In genomic region chr16:85668676-85669424, GRCh38 we compare ENCODE assay signal across 15 cellular contexts. TPM values are rescaled to one million over a fixed set of nuclear protein-coding genes. Genes with fewer than 3 reads are reported as not detected.
DNase-seq lines count a peak whose midpoint lies in the region; ATAC-seq, FAIRE-seq and TF ChIP-seq lines count a peak whose summit lies in the region.
"Had no signal": no experiment of that assay in that cellular context is flagged by ENCODE, and none has a peak within 500 bp of the region (broad histone marks: within the 10 kb centered on the region; RNA-seq: fewer than 3 reads in every experiment).

No MANE protein-coding gene starts in this region.

- RAD21 ChIA-PET in GM12878 (lab: Charles Lee; ENCODE audit: unreplicated experiment), result no interaction called here

- peaks cover 48 to 49% of the 10 kb centered on the region in 2 experiments for H3K36me3 ChIP-seq in GM12878 (ENCODE audit: control insufficient read depth in 2 of 2, insufficient read depth in 2 of 2, low read length in 1 of 2)
- peaks cover 87% of the 10 kb centered on the region for H3K36me3 ChIP-seq in osteoblast (ENCODE audit: insufficient read depth, low read length)
- peaks cover 0 to 16% of the 10 kb centered on the region in 2 donors for H3K36me3 ChIP-seq in aorta (ENCODE audit: control insufficient read depth in 1 of 2, insufficient read depth in 2 of 2, low read length in 1 of 2)
- H3K36me3 ChIP-seq in tibial artery, result peaks cover 72 to 91% (median 88%) of the 10 kb centered on the region in 3 donors

- H3K9me3 Mint-ChIP-seq in activated naive CD8-positive, alpha-beta T cell treated with anti-CD3 and anti-CD28 coated beads, Interleukin-2, amount 50 U/mL, for 24 hours, result no peaks in the 10 kb centered on the region
- no peaks in the 10 kb centered on the region for H3K9me3 Mint-ChIP-seq in activated naive CD8-positive, alpha-beta T cell treated with anti-CD3 and anti-CD28 coated beads for 36 hours

- no peaks in the 10 kb centered on the region for H3K27me3 ChIP-seq in GM12878 (replicated peaks in 1 of 2; ENCODE audit: control insufficient read depth in 2 of 2, insufficient read depth in 2 of 2, low read length in 1 of 2)
- H3K27me3 ChIP-seq in osteoblast (ENCODE audit: insufficient read depth, low read length), result no peaks in the 10 kb centered on the region
- H3K27me3 ChIP-seq in aorta (ENCODE audit: control insufficient read depth in 1 of 2, insufficient read depth in 2 of 2, low read length in 1 of 2), result no peaks in the 10 kb centered on the region
- H3K27me3 ChIP-seq in tibial artery, result no peaks in the 10 kb centered on the region
- H3K27me3 ChIP-seq: BLaER1 had no signal

- CTCF ChIA-PET in GM12878 (lab: Yijun Ruan, JAX), result interaction anchor here (0.9 kb wide), 1 partner anchor 9 kb away, joined by 3 read pairs; no protein-coding TSS in a partner anchor

- WGBS in GM12878 (ENCODE audit: insufficient coverage, insufficient replicate concordance, low lambda C conversion rate, missing lambda C conversion rate), result 98% methylated on average over 10 of the region's 10 CpGs
- WGBS in aorta, 2 donors, result 95 to 97% methylated on average over 10 of the region's 10 CpGs

- no peaks in the 10 kb centered on the region for H3K79me2 ChIP-seq in GM12878 (ENCODE audit: control insufficient read depth, insufficient read depth, low read length)
- H3K79me2 ChIP-seq in osteoblast (ENCODE audit: insufficient read depth, low read length), result peaks cover 3% of the 10 kb centered on the region

- H2AFZ ChIP-seq in GM12878 (ENCODE audit: control insufficient read depth, low read depth, low read length), result no peak overlapping the region
- no peak overlapping the region for H2AFZ ChIP-seq in osteoblast (ENCODE audit: low read length)
- H2AFZ ChIP-seq: GM23248 had no signal

- peak overlapping the region; percentile 28 for H3K27ac Mint-ChIP-seq in activated naive CD8-positive, alpha-beta T cell treated with anti-CD3 and anti-CD28 coated beads, Interleukin-2, amount 50 U/mL, for 24 hours
- H3K27ac Mint-ChIP-seq in activated naive CD8-positive, alpha-beta T cell treated with anti-CD3 and anti-CD28 coated beads for 36 hours, result no peak overlapping the region

- no peaks in the 10 kb centered on the region for H3K27me3 Mint-ChIP-seq in activated naive CD8-positive, alpha-beta T cell treated with anti-CD3 and anti-CD28 coated beads, Interleukin-2, amount 50 U/mL, for 24 hours
- H3K27me3 Mint-ChIP-seq in activated naive CD8-positive, alpha-beta T cell treated with anti-CD3 and anti-CD28 coated beads for 36 hours, result no peaks in the 10 kb centered on the region

- H3K4me3 Mint-ChIP-seq in activated naive CD8-positive, alpha-beta T cell treated with anti-CD3 and anti-CD28 coated beads, Interleukin-2, amount 50 U/mL, for 24 hours, result no peak overlapping the region
- no peak overlapping the region for H3K4me3 Mint-ChIP-seq in activated naive CD8-positive, alpha-beta T cell treated with anti-CD3 and anti-CD28 coated beads for 36 hours

- H3K36me3 Mint-ChIP-seq in activated naive CD8-positive, alpha-beta T cell treated with anti-CD3 and anti-CD28 coated beads, Interleukin-2, amount 50 U/mL, for 24 hours (ENCODE audit: low read depth), result peaks cover 40% of the 10 kb centered on the region
- H3K36me3 Mint-ChIP-seq in activated naive CD8-positive, alpha-beta T cell treated with anti-CD3 and anti-CD28 coated beads for 36 hours, result peaks cover 12% of the 10 kb centered on the region

- in situ Hi-C loops in GM12878 (cut with MboI), result no loop called here

- BruUV-seq in GM12878 (replicated peaks; lab: Mats Ljungman, UMichigan), result no TSS peak

- H3K9me3 ChIP-seq in GM12878 (replicated peaks; ENCODE audit: control insufficient read depth, insufficient read depth, low read length) (no peaks in the 10 kb centered on the region), osteoblast (ENCODE audit: low read depth, low read length) (no peaks in the 10 kb centered on the region), aorta (ENCODE audit: control insufficient read depth, low read length) (no peaks in the 10 kb centered on the region), tibial artery (no peaks in the 10 kb centered on the region)
- H3K9me3 ChIP-seq: BLaER1 had no signal

- no peak for TF ChIP-seq EP300 in GM12878 (IDR thresholded peaks at IDR 0.05; ENCODE audit: borderline replicate concordance in 1 of 2, control insufficient read depth in 1 of 2, low read depth in 2 of 2, low read length in 2 of 2)

- intact Hi-C loops in GM12878 (cut with micrococcal nuclease; ENCODE audit: unreplicated experiment), result no loop called here
- intact Hi-C loops in aorta (cut with DNase I), result no loop called here
- intact Hi-C loops in tibial artery (cut with DNase I; ENCODE audit: low total_unique reads), result no loop called here

- SMC1A ChIA-PET in GM12878 (lab: Charles Lee; ENCODE audit: uncharacterized antibody, unreplicated experiment), result no interaction called here

- DNase-seq in activated naive CD8-positive, alpha-beta T cell treated with anti-CD3 and anti-CD28 coated beads, Interleukin-2, amount 50 U/mL, for 24 hours, result no peak
- DNase-seq in activated naive CD8-positive, alpha-beta T cell treated with anti-CD3 and anti-CD28 coated beads for 36 hours, result no peak
- DNase-seq in GM12878 (ENCODE audit: low read depth, low spot score) (no peak), osteoblast (ENCODE audit: insufficient read length, low spot score, missing footprints) (peak; percentile 58), aorta (peak; percentile 26 to 53), tibial artery (no peak)
- DNase-seq in activated naive CD4-positive, alpha-beta T cell treated with Interleukin-2 at 50 U/mL for 16 hours, result no peak
- DNase-seq: AML-193, DMS53, GM23248, KBM-7 had no signal

- POLR2A ChIA-PET in GM12878 (lab: Charles Lee), result no interaction called here

- H4K20me1 ChIP-seq in GM12878 (ENCODE audit: control insufficient read depth, insufficient read depth), result no peaks in the 10 kb centered on the region
- H4K20me1 ChIP-seq in osteoblast (ENCODE audit: insufficient read depth, low read length), result peaks cover 35% of the 10 kb centered on the region

- H3K4me2 ChIP-seq in GM12878 (ENCODE audit: control insufficient read depth, insufficient read depth) (no peak overlapping the region), osteoblast (ENCODE audit: insufficient read depth, low read length) (no peak overlapping the region)
- H3K4me2 ChIP-seq: BLaER1 had no signal

- no peaks in the 10 kb centered on the region for H3K4me1 ChIP-seq in GM12878 (ENCODE audit: control insufficient read depth, insufficient read depth, low read length)
- peaks cover 5% of the 10 kb centered on the region for H3K4me1 ChIP-seq in osteoblast (ENCODE audit: insufficient read depth, low read length)
- H3K4me1 ChIP-seq in aorta (ENCODE audit: control insufficient read depth in 1 of 2, insufficient read depth in 2 of 2, low read length in 2 of 2), result no peaks in the 10 kb centered on the region
- H3K4me1 ChIP-seq in tibial artery, result peaks cover 0 to 8% (median 5%) of the 10 kb centered on the region in 4 donors
- H3K4me1 ChIP-seq: BLaER1 had no signal

- TF ChIP-seq CTCF in GM12878 (IDR thresholded peaks at IDR 0.05 in 2 of 3, conservative IDR thresholded peaks at IDR 0.05 in 1 of 3; ENCODE audit: control insufficient read depth in 2 of 3, extremely low read depth in 1 of 3, insufficient read depth in 1 of 3, low read depth in 3 of 3, low read length in 3 of 3) (no peak), osteoblast (IDR thresholded peaks at IDR 0.05; ENCODE audit: extremely low read depth, low read depth, low read length) (no peak), tibial artery (IDR thresholded peaks at IDR 0.05) (no peak)

- TF ChIP-seq POLR2A in GM12878 (IDR thresholded peaks at IDR 0.05; ENCODE audit: low read depth, low read length), result 0 out of 2 replicates have a peak, but pooled peaks have one; percentile 14

- no peaks in the 10 kb centered on the region for H3K4me1 Mint-ChIP-seq in activated naive CD8-positive, alpha-beta T cell treated with anti-CD3 and anti-CD28 coated beads, Interleukin-2, amount 50 U/mL, for 24 hours
- H3K4me1 Mint-ChIP-seq in activated naive CD8-positive, alpha-beta T cell treated with anti-CD3 and anti-CD28 coated beads for 36 hours, result peaks cover 1% of the 10 kb centered on the region

- H3K4me3 ChIP-seq in GM12878, result no peak overlapping the region
- no peak overlapping the region for H3K4me3 ChIP-seq in osteoblast (ENCODE audit: insufficient read depth, low read length)
- H3K4me3 ChIP-seq in aorta (ENCODE audit: low read length in 2 of 2), result no peak overlapping the region
- H3K4me3 ChIP-seq in tibial artery, result no peak overlapping the region
- H3K4me3 ChIP-seq: BLaER1, GM23248 had no signal

- no peak for FAIRE-seq in GM12878 (lab: Jason Lieb, UNC)
- FAIRE-seq: GM18507 had no signal

- no peak for TF ChIP-seq RAD21 in GM12878 (IDR thresholded peaks at IDR 0.05; ENCODE audit: insufficient read depth, low read depth, low read length)

- peak; percentile 20 for ATAC-seq in activated naive CD8-positive, alpha-beta T cell treated with anti-CD3 and anti-CD28 coated beads, Interleukin-2, amount 50 U/mL, for 24 hours
- ATAC-seq in GM12878, result no peak
- ATAC-seq in aorta (ENCODE audit: low FRiP score), result no peak
- no peak for ATAC-seq in HG03039 (IDR thresholded peaks at IDR 0.05; ENCODE audit: unreplicated experiment)

- H3K27ac ChIP-seq in GM12878 (ENCODE audit: control insufficient read depth, insufficient read depth), result no peak overlapping the region
- no peak overlapping the region for H3K27ac ChIP-seq in osteoblast (ENCODE audit: low read depth, low read length)
- H3K27ac ChIP-seq in aorta (ENCODE audit: low read depth in 1 of 2, low read length in 2 of 2), result no peak overlapping the region
- H3K27ac ChIP-seq in tibial artery, result no peak overlapping the region
- H3K27ac ChIP-seq: 22Rv1, BLaER1, GM23248 had no signal

- no peak overlapping the region for H3K9ac ChIP-seq in GM12878 (ENCODE audit: control insufficient read depth, insufficient read depth, low read length)
- H3K9ac ChIP-seq: BLaER1, GM23248 had no signal

RNA-seq across cellular contexts. Expression of gene GINS2, which starts 19.9 kb away (rescaled TPM):
- total RNA-seq in activated naive CD8-positive, alpha-beta T cell treated with anti-CD3 and anti-CD28 coated beads for 36 hours, result 10 to 100 TPM; 71.5 to 74.1 TPM
- 18.0 and 20.1 TPM in 2 replicates for total RNA-seq in GM12878 (2013; cell fraction: nucleolus; rRNA removed)
- total RNA-seq in GM12878 (2014; rRNA removed) (42.7 and 46.4 TPM in 2 replicates), GM12878 (2014; rRNA removed; fragmentation: Illumina TruSeq; extraction: Trizol) (43.5 and 45.4 TPM in 2 replicates), GM12878 (2021) (61.2 and 67.9 TPM in 2 replicates), osteoblast (1.2 and 1.8 TPM in 2 replicates), aorta (under 1 TPM; 0.60 to 0.71 TPM)
- 15.7 TPM for polyA plus RNA-seq in GM12878 (2011; ENCODE audit: low read depth)
- polyA plus RNA-seq in GM12878 (2011; rRNA removed) (52.8 and 68.5 TPM in 2 replicates), GM12878 (2014; fragmentation: Illumina TruSeq; extraction: Trizol) (48.8 and 55.5 TPM in 2 replicates), GM12878 (2014; fragmentation: Nextera tagmentation; extraction: Ambion mirVana) (10 to 100 TPM; 69.4 to 90.8 TPM), GM12878 (2014; rRNA removed) (41.4 and 45.2 TPM in 2 replicates), GM12878 (2016; fragmentation: Nextera tagmentation; extraction: Ambion mirVana) (10 to 100 TPM; 74.0 to 74.9 TPM), aorta (under 1 TPM; 0.23 to 0.75 TPM)
- 47.5 and 48.9 TPM in 2 replicates for polyA plus RNA-seq in GM12878 (2011; cell fraction: cytosol; rRNA removed)
- 25.6 and 26.6 TPM in 2 replicates for polyA plus RNA-seq in GM12878 (2011; cell fraction: nucleus; rRNA removed)
- polyA plus RNA-seq in GM12878 (2012), result 17.7 and 21.8 TPM in 2 replicates
- polyA minus RNA-seq in GM12878 (2011; rRNA and poly(A)+ RNA removed), result 22.9 and 26.8 TPM in 2 replicates
- polyA minus RNA-seq in GM12878 (2011; cell fraction: cytosol; rRNA and poly(A)+ RNA removed), result 10.2 and 13.0 TPM in 2 replicates
- 9.3 and 10.8 TPM in 2 replicates for polyA minus RNA-seq in GM12878 (2011; cell fraction: nucleus; rRNA and poly(A)+ RNA removed)

RNA-seq across cellular contexts. Expression of gene GSE1, which starts 55.7 kb away (rescaled TPM):
- total RNA-seq in activated naive CD8-positive, alpha-beta T cell treated with anti-CD3 and anti-CD28 coated beads for 36 hours, result 10 to 100 TPM; 25.1 to 27.6 TPM
- total RNA-seq in GM12878 (2013; cell fraction: nucleolus; rRNA removed), result 259 and 283 TPM in 2 replicates
- total RNA-seq in GM12878 (2014; rRNA removed) (19.1 and 19.2 TPM in 2 replicates), GM12878 (2014; rRNA removed; fragmentation: Illumina TruSeq; extraction: Trizol) (11.9 and 12.3 TPM in 2 replicates), GM12878 (2021) (49.8 and 58.7 TPM in 2 replicates), osteoblast (49.6 and 55.7 TPM in 2 replicates), aorta (100 to 1,000 TPM in 1 of 2 donors, 10 to 100 TPM in 1; 59.7 to 111 TPM)
- polyA plus RNA-seq in GM12878 (2011; ENCODE audit: low read depth), result 11.7 TPM
- polyA plus RNA-seq in GM12878 (2011; rRNA removed) (16.1 and 19.8 TPM in 2 replicates), GM12878 (2014; fragmentation: Illumina TruSeq; extraction: Trizol) (27.1 and 31.1 TPM in 2 replicates), GM12878 (2014; fragmentation: Nextera tagmentation; extraction: Ambion mirVana) (1 to 10 TPM; 4.6 to 5.1 TPM), GM12878 (2014; rRNA removed) (26.8 and 28.1 TPM in 2 replicates), GM12878 (2016; fragmentation: Nextera tagmentation; extraction: Ambion mirVana) (10 to 100 TPM; 14.6 to 17.3 TPM), aorta (10 to 100 TPM in 1 of 2 donors, 1 to 10 TPM in 1; 3.9 to 11.7 TPM)
- 15.1 and 20.5 TPM in 2 replicates for polyA plus RNA-seq in GM12878 (2011; cell fraction: cytosol; rRNA removed)
- polyA plus RNA-seq in GM12878 (2011; cell fraction: nucleus; rRNA removed), result 112 and 143 TPM in 2 replicates
- polyA plus RNA-seq in GM12878 (2012), result 23.5 and 23.9 TPM in 2 replicates
- polyA minus RNA-seq in GM12878 (2011; rRNA and poly(A)+ RNA removed), result 22.6 and 35.7 TPM in 2 replicates
- 19.0 and 21.0 TPM in 2 replicates for polyA minus RNA-seq in GM12878 (2011; cell fraction: cytosol; rRNA and poly(A)+ RNA removed)
- polyA minus RNA-seq in GM12878 (2011; cell fraction: nucleus; rRNA and poly(A)+ RNA removed), result 33.7 and 54.0 TPM in 2 replicates

Comparison
In these comparisons a context has a peak if more than half of its experiments do, and no peak if none do; other contexts are left out.
1. DNase-seq: peak in osteoblast (single experiment) and aorta (2 of 2); none in activated naive CD8-positive, alpha-beta T cell treated with anti-CD3 and anti-CD28 coated beads, Interleukin-2, amount 50 U/mL, for 24 hours (single experiment), activated naive CD8-positive, alpha-beta T cell treated with anti-CD3 and anti-CD28 coated beads for 36 hours (single experiment), GM12878 (single experiment), tibial artery (0 of 2) and activated naive CD4-positive, alpha-beta T cell treated with Interleukin-2 at 50 U/mL for 16 hours (single experiment).